Comparison of ENCODE assay signal across 16 cellular contexts in the genomic region with DNA sequence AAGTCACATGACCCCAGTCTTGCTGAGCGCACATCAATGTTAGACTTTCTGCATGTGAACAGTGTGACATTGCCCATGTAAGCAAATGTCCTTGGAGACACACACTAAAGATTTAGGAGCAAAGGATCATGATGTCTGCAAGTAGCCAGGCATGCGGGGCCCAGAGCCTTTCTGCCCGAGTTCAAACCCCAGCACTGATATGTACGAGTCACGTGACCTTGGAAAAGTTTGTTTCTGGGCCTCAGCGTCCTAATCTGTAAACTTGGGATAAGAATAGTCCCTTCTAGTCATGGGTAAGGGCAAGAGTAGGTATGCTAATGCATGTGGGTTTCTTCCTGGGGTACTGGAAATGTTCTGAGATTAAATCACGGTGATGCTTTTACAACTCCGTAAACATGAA. TPM values are rescaled to one million over a fixed set of nuclear protein-coding genes. Genes with fewer than 3 reads are reported as not detected.
DNase-seq lines count a peak whose midpoint lies in the region; ATAC-seq, FAIRE-seq and TF ChIP-seq lines count a peak whose summit lies in the region.
"Had no signal": no experiment of that assay in that cellular context is flagged by ENCODE, and none has a peak within 500 bp of the region (broad histone marks: within the 10 kb centered on the region; RNA-seq: fewer than 3 reads in every experiment).

No MANE protein-coding gene starts in this region.

- H3K27me3 ChIP-seq in HCT116 (ENCODE audit: insufficient read depth, low read length) (no peaks in the 10 kb centered on the region), K562 (ENCODE audit: control insufficient read depth in 2 of 2, insufficient read depth in 2 of 2, low read length in 2 of 2) (peaks cover 3 to 15% of the 10 kb centered on the region in 2 experiments; a peak in 3 of 5 replicates)
- H3K27me3 ChIP-seq: BE2C had no signal

- H3K79me2 ChIP-seq in HCT116 (ENCODE audit: insufficient read depth, low read length) (no peaks in the 10 kb centered on the region), K562 (ENCODE audit: control insufficient read depth, insufficient read depth, low read length) (no peaks in the 10 kb centered on the region)

- H2AFZ ChIP-seq in HCT116 (ENCODE audit: low read depth, low read length, poor library complexity, severe bottlenecking) (peak overlapping the region; percentile 50), K562 (ENCODE audit: low read depth, low read length) (no peak overlapping the region)

- H3K9ac ChIP-seq in HCT116 (ENCODE audit: low read length) (no peak overlapping the region), K562 (ENCODE audit: insufficient read depth in 1 of 2, low read depth in 2 of 2, low read length in 2 of 2) (no peak overlapping the region)

- no peak overlapping the region for H3K4me3 Mint-ChIP-seq in activated T-cell treated with anti-CD3 and anti-CD28 coated beads, Interleukin-2, amount 50 U/mL, for 24 hours
- H3K4me3 Mint-ChIP-seq: CD4-positive, alpha-beta memory T cell had no signal

- TF ChIP-seq RAD21 in HCT116 (IDR thresholded peaks at IDR 0.05; ENCODE audit: low read depth) (no peak), K562 (CRISPR knock-in tag; conservative IDR thresholded peaks at IDR 0.05 in 1 of 2, IDR thresholded peaks at IDR 0.05 in 1 of 2) (no peak)

- CTCF ChIA-PET in HCT116 (lab: Charles Lee): interaction anchor here (0.6 to 3.2 kb wide), 5 partner anchors 58 to 355 kb away, joined by 3 to 11 read pairs (median 3); partner anchors contain the start of gene CD6
- CTCF ChIA-PET in K562 (lab: Yijun Ruan, JAX; ENCODE audit: low intra/inter-chr PET ratio): interaction anchor here (1.9 kb wide), 1 partner anchor 216 kb away, joined by 11 read pairs; no protein-coding TSS in a partner anchor

- no peak for DNase-seq in GM12892 (ENCODE audit: insufficient read length)
- DNase-seq in HCT116 (ENCODE audit: low read depth, low spot score): no peak
- no peak for DNase-seq in K562 (ENCODE audit: extremely low read depth in 1 of 4, low spot score in 3 of 4)
- DNase-seq in activated T-cell treated with anti-CD3 and anti-CD28 coated beads, Interleukin-2, amount 50 U/mL, for 24 hours: no peak
- DNase-seq: BE2C; CD4-positive, alpha-beta memory T cell; DMS79; H7; Kasumi-1; KBM-7 had no signal

- H3K36me3 ChIP-seq in HCT116 (ENCODE audit: control insufficient read depth in 1 of 2, insufficient read depth in 2 of 2, low read length in 2 of 2): no peaks in the 10 kb centered on the region
- no peaks in the 10 kb centered on the region for H3K36me3 ChIP-seq in K562 (ENCODE audit: control insufficient read depth, insufficient read depth, low read length)
- H3K36me3 ChIP-seq: BE2C had no signal

- TF ChIP-seq POLR2A in GM12892 (IDR thresholded peaks at IDR 0.05; ENCODE audit: low read depth, low read length) (no peak), HCT116 (IDR thresholded peaks at IDR 0.05; ENCODE audit: borderline replicate concordance, extremely low read depth, insufficient read depth, insufficient read length) (no peak), K562 (conservative IDR thresholded peaks at IDR 0.05) (no peak)

- H3K9me3 ChIP-seq in HCT116 (ENCODE audit: control insufficient read depth in 1 of 2, insufficient read depth in 1 of 2, low read depth in 1 of 2, low read length in 2 of 2): no peaks in the 10 kb centered on the region
- no peaks in the 10 kb centered on the region for H3K9me3 ChIP-seq in K562 (replicated peaks; ENCODE audit: control insufficient read depth, insufficient read depth, low read depth, low read length)
- H3K9me3 ChIP-seq: A549, BE2C had no signal

- H3K9me2 ChIP-seq in HCT116 (ENCODE audit: insufficient read depth): no peaks in the 10 kb centered on the region

- ATAC-seq in HCT116 (no peak), K562 (no peak), HG02981 (IDR thresholded peaks at IDR 0.05; ENCODE audit: unreplicated experiment) (no peak)

- peak; percentile 73 for FAIRE-seq in GM12892 (lab: Jason Lieb, UNC)
- FAIRE-seq in K562 (lab: Jason Lieb, UNC): no peak
- FAIRE-seq: A549, GM18507 had no signal

- H4K20me1 ChIP-seq in HCT116 (ENCODE audit: insufficient read depth): no peaks in the 10 kb centered on the region
- no peaks in the 10 kb centered on the region for H4K20me1 ChIP-seq in K562 (replicated peaks; ENCODE audit: control insufficient read depth, insufficient read depth, low read length)

- POLR2A ChIA-PET in HCT116 (lab: Charles Lee) (no interaction called here), K562 (lab: Yijun Ruan, JAX) (interaction anchor here (0.6 to 1.2 kb wide), 4 partner anchors 9 to 360 kb away, joined by 3 read pairs; no protein-coding TSS in a partner anchor)

- TF ChIP-seq CTCF in HCT116 (IDR thresholded peaks at IDR 0.05 in 2 of 3, conservative IDR thresholded peaks at IDR 0.05 in 1 of 3; ENCODE audit: borderline replicate concordance in 1 of 3, insufficient read depth in 1 of 3, low read depth in 2 of 3, low read length in 2 of 3): no peak
- TF ChIP-seq CTCF in K562 (IDR thresholded peaks at IDR 0.05 in 2 of 3, conservative IDR thresholded peaks at IDR 0.05 in 1 of 3; ENCODE audit: insufficient read depth in 2 of 3, low read depth in 1 of 3, low read length in 3 of 3): no peak

- RAD21 ChIA-PET in HCT116 (lab: Charles Lee; ENCODE audit: low non-redundant PET in 1 of 2, low total read pairs in 2 of 2, uncharacterized antibody in 2 of 2, unreplicated experiment in 2 of 2): interaction anchor here in 1 of 2 experiments (0.6 kb wide), 1 partner anchor 354 kb away, joined by 4 read pairs; no protein-coding TSS in a partner anchor

- 34% methylated on average over 8 of the region's 8 CpGs for WGBS in K562 (ENCODE audit: insufficient coverage, low coverage, missing lambda C conversion rate)

- no peaks in the 10 kb centered on the region for H3K4me1 ChIP-seq in HCT116 (ENCODE audit: control insufficient read depth in 1 of 2, insufficient read depth in 2 of 2, low read length in 2 of 2)
- H3K4me1 ChIP-seq in K562 (replicated peaks in 1 of 2; ENCODE audit: control insufficient read depth in 2 of 2, insufficient read depth in 2 of 2, low read length in 2 of 2): no peaks in the 10 kb centered on the region; a peak in 1 of 5 replicates
- H3K4me1 ChIP-seq: A549, BE2C had no signal

- in situ Hi-C loops in K562 (cut with MboI): no loop called here

- intact Hi-C loops in HCT116 (cut with micrococcal nuclease): loop anchor here (2.0 to 10.0 kb wide), 4 partner anchors 104 to 412 kb away; partner anchors contain the start of genes CD6 and TMEM109
- intact Hi-C loops in K562 (cut with micrococcal nuclease): loop anchor here (2.0 to 5.0 kb wide), 2 partner anchors 109 to 356 kb away; no protein-coding TSS in a partner anchor

- BruUV-seq in HCT116 (replicated peaks; lab: Mats Ljungman, UMichigan): no TSS peak
- BruUV-seq in K562 (replicated peaks; lab: Mats Ljungman, UMichigan): no TSS peak

- no peak for TF ChIP-seq EP300 in K562 (IDR thresholded peaks at IDR 0.05; ENCODE audit: low read length)

- H3K9me1 ChIP-seq in K562 (ENCODE audit: control insufficient read depth, insufficient read depth, low read length): no peaks in the 10 kb centered on the region

- H3K4me2 ChIP-seq in HCT116 (ENCODE audit: low read length) (no peak overlapping the region), K562 (ENCODE audit: insufficient read depth, low read length) (no peak overlapping the region)
- H3K4me2 ChIP-seq: A549 had no signal

- H3K9me3 Mint-ChIP-seq in activated T-cell treated with anti-CD3 and anti-CD28 coated beads, Interleukin-2, amount 50 U/mL, for 24 hours: no peaks in the 10 kb centered on the region
- H3K9me3 Mint-ChIP-seq: CD4-positive, alpha-beta memory T cell had no signal

- no peak overlapping the region for H3K27ac Mint-ChIP-seq in activated T-cell treated with anti-CD3 and anti-CD28 coated beads, Interleukin-2, amount 50 U/mL, for 24 hours
- H3K27ac Mint-ChIP-seq: CD4-positive, alpha-beta memory T cell had no signal

- H3K27ac ChIP-seq in HCT116 (ENCODE audit: low read depth, low read length): no peak overlapping the region
- H3K27ac ChIP-seq in K562 (ENCODE audit: extremely low read depth, low read depth, low read length): no peak overlapping the region
- H3K27ac ChIP-seq: A549, C4-2B had no signal

- H3K36me3 Mint-ChIP-seq in activated T-cell treated with anti-CD3 and anti-CD28 coated beads, Interleukin-2, amount 50 U/mL, for 24 hours (ENCODE audit: low read depth): no peaks in the 10 kb centered on the region
- H3K36me3 Mint-ChIP-seq: CD4-positive, alpha-beta memory T cell had no signal

- H3K4me1 Mint-ChIP-seq in activated T-cell treated with anti-CD3 and anti-CD28 coated beads, Interleukin-2, amount 50 U/mL, for 24 hours (ENCODE audit: low read depth): peaks cover 3% of the 10 kb centered on the region

- H3K27me3 Mint-ChIP-seq in activated T-cell treated with anti-CD3 and anti-CD28 coated beads, Interleukin-2, amount 50 U/mL, for 24 hours: no peaks in the 10 kb centered on the region

- no peak overlapping the region for H3K4me3 ChIP-seq in HCT116 (replicated peaks in 1 of 2; ENCODE audit: low read depth in 1 of 2, low read length in 2 of 2)
- H3K4me3 ChIP-seq in K562: no peak overlapping the region
- H3K4me3 ChIP-seq: A549 had no signal

RNA-seq across cellular contexts. Expression of gene PGA3, which starts 16.8 kb away (rescaled TPM):
- 0.38 TPM for polyA plus RNA-seq in GM12892 (2012; ENCODE audit: missing spikeins)
- total RNA-seq in HCT116 (2021; ENCODE audit: unreplicated experiment) (not detected), K562 (2014; rRNA removed) (0.18 TPM in 1 of 2 replicates, not detected in the other), K562 (2014; rRNA removed; fragmentation: Illumina TruSeq; extraction: Trizol) (0.15 TPM in 1 of 2 replicates, not detected in the other), K562 (2015; rRNA removed; fragmentation: Illumina TruSeq; extraction: Trizol) (not detected in 2 replicates), K562 (2021) (0.18 and 0.51 TPM in 2 replicates)
- not detected in 2 replicates for polyA plus RNA-seq in HCT116 (2012)
- total RNA-seq in K562 (2011; cell fraction: chromatin; rRNA removed; ENCODE audit: low replicate concordance): not detected in 2 replicates
- total RNA-seq in K562 (2011; cell fraction: nucleolus; rRNA removed): not detected in 2 replicates
- not detected in 2 replicates for total RNA-seq in K562 (2011; cell fraction: nucleoplasm; rRNA removed)
- polyA plus RNA-seq in K562 (2011; rRNA removed) (not detected in 2 replicates), K562 (2014; fragmentation: Illumina TruSeq; extraction: Trizol) (not detected in 2 replicates), K562 (2014; fragmentation: Nextera tagmentation; extraction: Ambion mirVana) (not detected), K562 (2014; rRNA removed) (not detected in 2 replicates)
- polyA plus RNA-seq in K562 (2011; cell fraction: cytosol; rRNA removed): not detected in 2 replicates
- 0.26 TPM in 1 of 2 replicates, not detected in the other for polyA plus RNA-seq in K562 (2011; cell fraction: nucleus; rRNA removed)
- polyA plus RNA-seq in K562 (2012): not detected in 2 replicates
- not detected in 2 replicates for polyA minus RNA-seq in K562 (2011; rRNA and poly(A)+ RNA removed)
- not detected in 2 replicates for polyA minus RNA-seq in K562 (2011; cell fraction: cytosol; rRNA and poly(A)+ RNA removed)
- not detected in 2 replicates for polyA minus RNA-seq in K562 (2011; cell fraction: nucleus; rRNA and poly(A)+ RNA removed)
- total RNA-seq: CD4-positive, alpha-beta memory T cell; G401; H7; HT1080 had no signal
- polyA plus RNA-seq: A549; CD4-positive, alpha-beta memory T cell had no signal

RNA-seq across cellular contexts. Expression of gene VPS37C, which starts 25.3 kb away (rescaled TPM):
- 6.6 TPM for polyA plus RNA-seq in GM12892 (2012; ENCODE audit: missing spikeins)
- total RNA-seq in HCT116 (2021; ENCODE audit: unreplicated experiment) (23.1 TPM), K562 (2014; rRNA removed) (12.4 and 17.3 TPM in 2 replicates), K562 (2014; rRNA removed; fragmentation: Illumina TruSeq; extraction: Trizol) (6.7 and 7.1 TPM in 2 replicates), K562 (2015; rRNA removed; fragmentation: Illumina TruSeq; extraction: Trizol) (10.7 and 10.8 TPM in 2 replicates), K562 (2021) (23.9 and 29.8 TPM in 2 replicates)
- polyA plus RNA-seq in HCT116 (2012): 17.7 and 20.4 TPM in 2 replicates
- 39.7 and 60.4 TPM in 2 replicates for total RNA-seq in K562 (2011; cell fraction: chromatin; rRNA removed; ENCODE audit: low replicate concordance)
- total RNA-seq in K562 (2011; cell fraction: nucleolus; rRNA removed): 29.2 and 34.2 TPM in 2 replicates
- 49.8 and 67.2 TPM in 2 replicates for total RNA-seq in K562 (2011; cell fraction: nucleoplasm; rRNA removed)
- polyA plus RNA-seq in K562 (2011; rRNA removed) (11.5 and 15.1 TPM in 2 replicates), K562 (2014; fragmentation: Illumina TruSeq; extraction: Trizol) (12.8 and 17.1 TPM in 2 replicates), K562 (2014; fragmentation: Nextera tagmentation; extraction: Ambion mirVana) (under 1 TPM; 0.62 to 0.96 TPM), K562 (2014; rRNA removed) (16.4 and 18.2 TPM in 2 replicates)
- polyA plus RNA-seq in K562 (2011; cell fraction: cytosol; rRNA removed): 11.9 and 17.4 TPM in 2 replicates
- 21.3 and 30.6 TPM in 2 replicates for polyA plus RNA-seq in K562 (2011; cell fraction: nucleus; rRNA removed)
- polyA plus RNA-seq in K562 (2012): 15.8 and 22.0 TPM in 2 replicates
- 7.0 and 7.7 TPM in 2 replicates for polyA minus RNA-seq in K562 (2011; rRNA and poly(A)+ RNA removed)
- 8.0 and 9.2 TPM in 2 replicates for polyA minus RNA-seq in K562 (2011; cell fraction: cytosol; rRNA and poly(A)+ RNA removed)
- 9.4 and 13.2 TPM in 2 replicates for polyA minus RNA-seq in K562 (2011; cell fraction: nucleus; rRNA and poly(A)+ RNA removed)

RNA-seq across cellular contexts. Expression of gene PGA4, which starts 35.6 kb away (rescaled TPM):
- not detected for polyA plus RNA-seq in GM12892 (2012; ENCODE audit: missing spikeins)
- not detected for total RNA-seq in HCT116 (2021; ENCODE audit: unreplicated experiment)
- polyA plus RNA-seq in HCT116 (2012): not detected in 2 replicates
- total RNA-seq in K562 (2011; cell fraction: chromatin; rRNA removed; ENCODE audit: low replicate concordance): not detected in 2 replicates
- total RNA-seq in K562 (2011; cell fraction: nucleolus; rRNA removed): not detected in 2 replicates
- total RNA-seq in K562 (2011; cell fraction: nucleoplasm; rRNA removed): not detected in 2 replicates
- not detected in 2 replicates for total RNA-seq in K562 (2014; rRNA removed)
- total RNA-seq in K562 (2014; rRNA removed; fragmentation: Illumina TruSeq; extraction: Trizol): not detected in 2 replicates
- total RNA-seq in K562 (2015; rRNA removed; fragmentation: Illumina TruSeq; extraction: Trizol): not detected in 2 replicates
- not detected in 2 replicates for total RNA-seq in K562 (2021)
- polyA plus RNA-seq in K562 (2011; rRNA removed): not detected in 2 replicates
- not detected in 2 replicates for polyA plus RNA-seq in K562 (2011; cell fraction: cytosol; rRNA removed)
- polyA plus RNA-seq in K562 (2011; cell fraction: nucleus; rRNA removed): not detected in 2 replicates
- not detected in 2 replicates for polyA plus RNA-seq in K562 (2012)
- polyA plus RNA-seq in K562 (2014; fragmentation: Illumina TruSeq; extraction: Trizol): not detected in 2 replicates
- polyA plus RNA-seq in K562 (2014; fragmentation: Nextera tagmentation; extraction: Ambion mirVana): not detected
- polyA plus RNA-seq in K562 (2014; rRNA removed): not detected in 2 replicates
- polyA minus RNA-seq in K562 (2011; rRNA and poly(A)+ RNA removed): not detected in 2 replicates
- polyA minus RNA-seq in K562 (2011; cell fraction: cytosol; rRNA and poly(A)+ RNA removed): not detected in 2 replicates
- polyA minus RNA-seq in K562 (2011; cell fraction: nucleus; rRNA and poly(A)+ RNA removed): not detected in 2 replicates
- total RNA-seq: CD4-positive, alpha-beta memory T cell; G401; HT1080 had no signal
- polyA plus RNA-seq: A549; CD4-positive, alpha-beta memory T cell had no signal

RNA-seq across cellular contexts. Expression of gene PGA5, which starts 54.5 kb away (rescaled TPM):
- not detected for polyA plus RNA-seq in GM12892 (2012; ENCODE audit: missing spikeins)
- total RNA-seq in HCT116 (2021; ENCODE audit: unreplicated experiment) (not detected), K562 (2014; rRNA removed) (not detected in 2 replicates), K562 (2014; rRNA removed; fragmentation: Illumina TruSeq; extraction: Trizol) (not detected in 2 replicates), K562 (2015; rRNA removed; fragmentation: Illumina TruSeq; extraction: Trizol) (not detected in 2 replicates), K562 (2021) (not detected in 2 replicates)
- polyA plus RNA-seq in HCT116 (2012): not detected in 2 replicates
- total RNA-seq in K562 (2011; cell fraction: chromatin; rRNA removed; ENCODE audit: low replicate concordance): not detected in 2 replicates
- not detected in 2 replicates for total RNA-seq in K562 (2011; cell fraction: nucleolus; rRNA removed)
- total RNA-seq in K562 (2011; cell fraction: nucleoplasm; rRNA removed): not detected in 2 replicates
- polyA plus RNA-seq in K562 (2011; rRNA removed) (not detected in 2 replicates), K562 (2014; fragmentation: Illumina TruSeq; extraction: Trizol) (not detected in 2 replicates), K562 (2014; fragmentation: Nextera tagmentation; extraction: Ambion mirVana) (not detected), K562 (2014; rRNA removed) (not detected in 2 replicates)
- polyA plus RNA-seq in K562 (2011; cell fraction: cytosol; rRNA removed): not detected in 2 replicates
- polyA plus RNA-seq in K562 (2011; cell fraction: nucleus; rRNA removed): 0.20 TPM in 1 of 2 replicates, not detected in the other
- polyA plus RNA-seq in K562 (2012): not detected in 2 replicates
- not detected in 2 replicates for polyA minus RNA-seq in K562 (2011; rRNA and poly(A)+ RNA removed)
- polyA minus RNA-seq in K562 (2011; cell fraction: cytosol; rRNA and poly(A)+ RNA removed): not detected in 2 replicates
- not detected in 2 replicates for polyA minus RNA-seq in K562 (2011; cell fraction: nucleus; rRNA and poly(A)+ RNA removed)
- total RNA-seq: CD4-positive, alpha-beta memory T cell; G401; HT1080 had no signal
- polyA plus RNA-seq: A549; CD4-positive, alpha-beta memory T cell had no signal
